In genomic region chr2:3598197-3598910, GRCh38 we compare ENCODE assay signal across 1 cellular context.
TF ChIP-seq lines count a peak whose summit lies in the region.

No MANE protein-coding gene starts in this region.

TF ChIP-seq in HepG2, 621 proteins besides CTCF, POLR2A, EP300 and RAD21 (continued from another document):
- TF ChIP-seq ZSCAN5A (CRISPR knock-in tag; IDR thresholded peaks at IDR 0.05; ENCODE audit: borderline replicate concordance), result no peak
- no peak for TF ChIP-seq SOX13 (IDR thresholded peaks at IDR 0.05)
- 0 out of 4 replicates have a peak, but pooled peaks of 1 of the 2 experiments have one; percentile 26 for TF ChIP-seq SOX13 (CRISPR knock-in tag; conservative IDR thresholded peaks at IDR 0.05 in 1 of 2, IDR thresholded peaks at IDR 0.05 in 1 of 2)
- TF ChIP-seq ZNF296 (CRISPR knock-in tag; conservative IDR thresholded peaks at IDR 0.05), result no peak
- TF ChIP-seq SUZ12 (IDR thresholded peaks at IDR 0.05; ENCODE audit: low read depth, low read length), result no peak
- peak; percentile 63; the same call in 1 of the 2 replicates for TF ChIP-seq TFAP4 (IDR thresholded peaks at IDR 0.05; ENCODE audit: borderline replicate concordance, low read depth)
- peak; percentile 90 for TF ChIP-seq ZNF24 (IDR thresholded peaks at IDR 0.05)
- TF ChIP-seq ZNF501 (CRISPR knock-in tag; IDR thresholded peaks at IDR 0.05), result 0 out of 2 replicates have a peak, but pooled peaks have one; percentile 40
- no peak for TF ChIP-seq ZNF784 (CRISPR knock-in tag; IDR thresholded peaks at IDR 0.05; ENCODE audit: borderline replicate concordance)
- TF ChIP-seq ZSCAN29 (CRISPR knock-in tag; conservative IDR thresholded peaks at IDR 0.05), result 0 out of 2 replicates have a peak, but pooled peaks have one; percentile 38
- TF ChIP-seq ZNF468 (CRISPR knock-in tag; IDR thresholded peaks at IDR 0.05), result 0 out of 2 replicates have a peak, but pooled peaks have one; percentile 43
- TF ChIP-seq ATF5 (CRISPR knock-in tag; IDR thresholded peaks at IDR 0.05; ENCODE audit: low read depth), result no peak
- TF ChIP-seq, protein P1, sequence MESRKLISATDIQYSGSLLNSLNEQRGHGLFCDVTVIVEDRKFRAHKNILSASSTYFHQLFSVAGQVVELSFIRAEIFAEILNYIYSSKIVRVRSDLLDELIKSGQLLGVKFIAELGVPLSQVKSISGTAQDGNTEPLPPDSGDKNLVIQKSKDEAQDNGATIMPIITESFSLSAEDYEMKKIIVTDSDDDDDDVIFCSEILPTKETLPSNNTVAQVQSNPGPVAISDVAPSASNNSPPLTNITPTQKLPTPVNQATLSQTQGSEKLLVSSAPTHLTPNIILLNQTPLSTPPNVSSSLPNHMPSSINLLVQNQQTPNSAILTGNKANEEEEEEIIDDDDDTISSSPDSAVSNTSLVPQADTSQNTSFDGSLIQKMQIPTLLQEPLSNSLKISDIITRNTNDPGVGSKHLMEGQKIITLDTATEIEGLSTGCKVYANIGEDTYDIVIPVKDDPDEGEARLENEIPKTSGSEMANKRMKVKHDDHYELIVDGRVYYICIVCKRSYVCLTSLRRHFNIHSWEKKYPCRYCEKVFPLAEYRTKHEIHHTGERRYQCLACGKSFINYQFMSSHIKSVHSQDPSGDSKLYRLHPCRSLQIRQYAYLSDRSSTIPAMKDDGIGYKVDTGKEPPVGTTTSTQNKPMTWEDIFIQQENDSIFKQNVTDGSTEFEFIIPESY (CRISPR knock-in tag; IDR thresholded peaks at IDR 0.05), result peak; percentile 72; the same call in 1 of the 2 replicates
- no peak for TF ChIP-seq TGIF2 (CRISPR knock-in tag; IDR thresholded peaks at IDR 0.05)
- no peak for TF ChIP-seq ZBTB10 (CRISPR knock-in tag; IDR thresholded peaks at IDR 0.05; ENCODE audit: borderline replicate concordance)
- 0 out of 2 replicates have a peak, but pooled peaks have one; percentile 30 for TF ChIP-seq ZBTB38 (CRISPR knock-in tag; IDR thresholded peaks at IDR 0.05)
- no peak for TF ChIP-seq ATF7 (IDR thresholded peaks at IDR 0.05)
- TF ChIP-seq ATF7 (CRISPR knock-in tag; IDR thresholded peaks at IDR 0.05), result 0 out of 2 replicates have a peak, but pooled peaks have one; percentile 12
